Comparison of ENCODE assay signal across 13 cellular contexts in genomic region chr10:113576853-113577252, GRCh38. TPM values are rescaled to one million over a fixed set of nuclear protein-coding genes. Genes with fewer than 3 reads are reported as not detected.
DNase-seq lines count a peak whose midpoint lies in the region; ATAC-seq and TF ChIP-seq lines count a peak whose summit lies in the region.
"Had no signal": no experiment of that assay in that cellular context is flagged by ENCODE, and none has a peak within 500 bp of the region (broad histone marks: within the 10 kb centered on the region; RNA-seq: fewer than 3 reads in every experiment).

No MANE protein-coding gene starts in this region.

- POLR2A ChIA-PET in OCI-LY7 (lab: Charles Lee), result no interaction called here

- peak; percentile 11 for DNase-seq in activated naive CD8-positive, alpha-beta T cell treated with anti-CD3 and anti-CD28 coated beads, Interleukin-2, amount 50 U/mL, for 24 hours
- DNase-seq in activated naive CD8-positive, alpha-beta T cell treated with anti-CD3 and anti-CD28 coated beads for 36 hours, result no peak
- DNase-seq in NCI-H460 (ENCODE audit: extremely low read depth, low read depth) (peak; percentile 38), dermis microvascular lymphatic vessel endothelial cell (ENCODE audit: low read depth in 2 of 2) (peak; percentile 12 to 31), neural progenitor cell (ENCODE audit: low spot score) (peak; percentile 67), OCI-LY7 (ENCODE audit: low spot score) (no peak), NCI-H69 (lab: John Stamatoyannopoulos, UW) (no peak), activated gamma-delta T cell (lab: John Stamatoyannopoulos, UW) (no peak)
- DNase-seq: kidney, NCI-H2029, pancreas had no signal

- no peaks in the 10 kb centered on the region for H3K9me3 ChIP-seq in neural progenitor cell (ENCODE audit: low read depth)
- H3K9me3 ChIP-seq in OCI-LY7 (ENCODE audit: low read length), result no peaks in the 10 kb centered on the region
- H3K9me3 ChIP-seq: pancreas had no signal

- no peaks in the 10 kb centered on the region for H3K4me1 ChIP-seq in neural progenitor cell
- no peaks in the 10 kb centered on the region for H3K4me1 ChIP-seq in OCI-LY7 (ENCODE audit: insufficient read depth, low read length, poor library complexity, severe bottlenecking)
- H3K4me1 ChIP-seq: pancreas had no signal

- H3K4me3 ChIP-seq in neural progenitor cell (no peak overlapping the region), OCI-LY7 (ENCODE audit: low read depth, low read length, poor library complexity, severe bottlenecking) (no peak overlapping the region)
- H3K4me3 ChIP-seq: pancreas had no signal

- peaks cover 13% of the 10 kb centered on the region for H3K27me3 ChIP-seq in neural progenitor cell
- H3K27me3 ChIP-seq: pancreas had no signal

- H3K4me1 Mint-ChIP-seq in activated naive CD8-positive, alpha-beta T cell treated with anti-CD3 and anti-CD28 coated beads, Interleukin-2, amount 50 U/mL, for 24 hours, result no peaks in the 10 kb centered on the region
- no peaks in the 10 kb centered on the region for H3K4me1 Mint-ChIP-seq in activated naive CD8-positive, alpha-beta T cell treated with anti-CD3 and anti-CD28 coated beads for 36 hours
- H3K4me1 Mint-ChIP-seq in neural progenitor cell, result no peaks in the 10 kb centered on the region

- no peak overlapping the region for H3K27ac ChIP-seq in neural progenitor cell
- no peak overlapping the region for H3K27ac ChIP-seq in OCI-LY7 (ENCODE audit: low read depth, low read length, poor library complexity, severe bottlenecking)
- H3K27ac ChIP-seq: epithelial cell of prostate, pancreas had no signal

- BruUV-seq in OCI-LY7 (replicated peaks; lab: Mats Ljungman, UMichigan), result no TSS peak

- H4K20me1 ChIP-seq in neural progenitor cell (ENCODE audit: low read depth), result no peaks in the 10 kb centered on the region
- no peaks in the 10 kb centered on the region for H4K20me1 ChIP-seq in OCI-LY7 (ENCODE audit: insufficient read depth, low read length)

- intact Hi-C loops in OCI-LY7 (cut with micrococcal nuclease; ENCODE audit: unreplicated experiment), result no loop called here

- H2AFZ ChIP-seq in neural progenitor cell (replicated peaks), result no peak overlapping the region
- no peak overlapping the region for H2AFZ ChIP-seq in OCI-LY7 (ENCODE audit: low read length)

- H3K9me3 Mint-ChIP-seq in activated naive CD8-positive, alpha-beta T cell treated with anti-CD3 and anti-CD28 coated beads, Interleukin-2, amount 50 U/mL, for 24 hours, result no peaks in the 10 kb centered on the region
- H3K9me3 Mint-ChIP-seq in activated naive CD8-positive, alpha-beta T cell treated with anti-CD3 and anti-CD28 coated beads for 36 hours, result no peaks in the 10 kb centered on the region
- no peaks in the 10 kb centered on the region for H3K9me3 Mint-ChIP-seq in neural progenitor cell

- H3K4me3 Mint-ChIP-seq in activated naive CD8-positive, alpha-beta T cell treated with anti-CD3 and anti-CD28 coated beads, Interleukin-2, amount 50 U/mL, for 24 hours, result no peak overlapping the region
- no peak overlapping the region for H3K4me3 Mint-ChIP-seq in activated naive CD8-positive, alpha-beta T cell treated with anti-CD3 and anti-CD28 coated beads for 36 hours
- no peak overlapping the region for H3K4me3 Mint-ChIP-seq in neural progenitor cell

- H3F3A ChIP-seq in neural progenitor cell (ENCODE audit: low read depth), result no peaks in the 10 kb centered on the region

- H3K4me2 ChIP-seq in neural progenitor cell, result no peak overlapping the region
- no peak overlapping the region for H3K4me2 ChIP-seq in OCI-LY7 (ENCODE audit: low read length)

- no peaks in the 10 kb centered on the region for H3K9me2 ChIP-seq in OCI-LY7 (ENCODE audit: insufficient read depth, low read length)

- no peak overlapping the region for H3K9ac ChIP-seq in neural progenitor cell

- H3K79me2 ChIP-seq in neural progenitor cell (ENCODE audit: low read depth) (no peaks in the 10 kb centered on the region), OCI-LY7 (ENCODE audit: insufficient read depth, low read depth, low read length) (no peaks in the 10 kb centered on the region)

- H3K27me3 Mint-ChIP-seq in activated naive CD8-positive, alpha-beta T cell treated with anti-CD3 and anti-CD28 coated beads, Interleukin-2, amount 50 U/mL, for 24 hours, result peaks cover 4% of the 10 kb centered on the region
- H3K27me3 Mint-ChIP-seq in activated naive CD8-positive, alpha-beta T cell treated with anti-CD3 and anti-CD28 coated beads for 36 hours, result peaks cover 12% of the 10 kb centered on the region
- peaks cover 17% of the 10 kb centered on the region for H3K27me3 Mint-ChIP-seq in neural progenitor cell (ENCODE audit: insufficient read depth, low read depth)

- no peak overlapping the region for H3K27ac Mint-ChIP-seq in activated naive CD8-positive, alpha-beta T cell treated with anti-CD3 and anti-CD28 coated beads, Interleukin-2, amount 50 U/mL, for 24 hours
- H3K27ac Mint-ChIP-seq in activated naive CD8-positive, alpha-beta T cell treated with anti-CD3 and anti-CD28 coated beads for 36 hours, result no peak overlapping the region
- no peak overlapping the region for H3K27ac Mint-ChIP-seq in neural progenitor cell

- H3K36me3 Mint-ChIP-seq in activated naive CD8-positive, alpha-beta T cell treated with anti-CD3 and anti-CD28 coated beads, Interleukin-2, amount 50 U/mL, for 24 hours (ENCODE audit: low read depth), result no peaks in the 10 kb centered on the region
- H3K36me3 Mint-ChIP-seq in activated naive CD8-positive, alpha-beta T cell treated with anti-CD3 and anti-CD28 coated beads for 36 hours, result no peaks in the 10 kb centered on the region
- no peaks in the 10 kb centered on the region for H3K36me3 Mint-ChIP-seq in neural progenitor cell

- CTCF ChIA-PET in OCI-LY7 (lab: Charles Lee; ENCODE audit: unreplicated experiment), result no interaction called here

- no peaks in the 10 kb centered on the region for H3K36me3 ChIP-seq in neural progenitor cell
- no peaks in the 10 kb centered on the region for H3K36me3 ChIP-seq in OCI-LY7 (ENCODE audit: insufficient read depth, low read length)

- no peak for TF ChIP-seq CTCF in neural progenitor cell (IDR thresholded peaks at IDR 0.05)
- TF ChIP-seq CTCF in OCI-LY7 (conservative IDR thresholded peaks at IDR 0.05; ENCODE audit: low read length), result no peak

- no peak for ATAC-seq in activated naive CD8-positive, alpha-beta T cell treated with anti-CD3 and anti-CD28 coated beads, Interleukin-2, amount 50 U/mL, for 24 hours
- ATAC-seq: Panc1 had no signal

RNA-seq across cellular contexts. Expression of gene HABP2, which starts 24.0 kb away (rescaled TPM):
- total RNA-seq in activated naive CD8-positive, alpha-beta T cell treated with anti-CD3 and anti-CD28 coated beads for 36 hours, result not detected
- not detected in 2 replicates for total RNA-seq in NCI-H460 (2014; rRNA removed; shearing (Covaris generic))
- not detected in 2 replicates for polyA plus RNA-seq in NCI-H460 (2014; cell fraction: nucleus; rRNA removed)
- total RNA-seq in dermis microvascular lymphatic vessel endothelial cell (0.25 TPM in 1 of 2 replicates, not detected in the other), neural progenitor cell (ENCODE audit: low replicate concordance) (not detected in 2 replicates), OCI-LY7 (2022) (not detected in 2 replicates)
- not detected in 2 replicates for total RNA-seq in OCI-LY7 (2014; rRNA removed; shearing (Covaris generic))

Comparison
In these comparisons a context has a peak if more than half of its experiments do, and no peak if none do; other contexts are left out.
1. DNase-seq: peak in activated naive CD8-positive, alpha-beta T cell treated with anti-CD3 and anti-CD28 coated beads, Interleukin-2, amount 50 U/mL, for 24 hours (single experiment), NCI-H460 (single experiment), dermis microvascular lymphatic vessel endothelial cell (2 of 2) and neural progenitor cell (single experiment); none in activated naive CD8-positive, alpha-beta T cell treated with anti-CD3 and anti-CD28 coated beads for 36 hours (single experiment), OCI-LY7 (single experiment), NCI-H69 (single experiment) and activated gamma-delta T cell (single experiment).